9 cellular contexts compared by ENCODE assay signal in the genomic region with DNA sequence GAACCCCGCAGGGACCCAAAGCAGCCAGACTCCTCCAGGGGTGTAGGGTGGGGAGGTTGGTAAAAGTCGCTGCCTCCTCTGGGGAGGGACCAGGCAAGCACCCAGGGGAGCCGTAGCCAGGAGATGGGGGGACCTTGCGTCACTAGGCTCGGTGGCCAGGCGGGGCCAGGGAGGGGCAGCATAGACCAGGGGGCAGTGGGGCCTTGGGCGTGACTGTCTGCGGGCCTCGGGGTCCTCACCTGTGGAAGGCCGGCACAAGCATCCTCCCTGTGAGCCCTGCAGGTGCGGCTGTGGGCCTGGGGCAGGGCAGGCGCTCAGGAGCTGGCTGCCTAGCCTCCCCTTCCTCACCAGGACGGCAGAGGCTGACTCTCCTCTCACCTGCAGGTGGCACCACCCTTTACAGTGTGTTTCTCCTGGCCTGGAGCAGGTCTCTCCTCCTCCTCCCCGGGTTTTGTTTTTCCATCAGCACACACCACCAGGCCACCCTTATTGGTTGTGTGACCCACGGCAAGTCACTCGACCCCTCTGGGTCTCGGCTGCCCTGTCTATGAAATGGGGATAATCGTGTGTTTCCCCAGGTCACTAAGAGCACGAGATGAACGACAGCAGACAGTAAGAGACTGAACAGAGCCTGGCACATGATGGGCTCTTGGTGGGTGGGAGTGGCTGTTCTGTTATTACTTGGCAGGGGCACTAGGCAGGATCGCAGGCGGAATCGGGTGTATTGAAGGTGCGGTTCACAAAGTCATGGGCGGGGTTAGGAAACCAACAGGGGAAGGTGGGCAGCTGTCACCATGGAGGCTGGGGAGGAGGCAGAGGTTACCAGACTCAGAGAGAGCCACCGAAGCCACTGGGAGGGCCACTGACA. TPM values are rescaled to one million over a fixed set of nuclear protein-coding genes. Genes with fewer than 3 reads are reported as not detected.
DNase-seq lines count a peak whose midpoint lies in the region; ATAC-seq and TF ChIP-seq lines count a peak whose summit lies in the region.
"Had no signal": no experiment of that assay in that cellular context is flagged by ENCODE, and none has a peak within 500 bp of the region (broad histone marks: within the 10 kb centered on the region; RNA-seq: fewer than 3 reads in every experiment).

No MANE protein-coding gene starts in this region.

- H3K27me3 ChIP-seq in CD4-positive, CD25-positive, alpha-beta regulatory T cell (ENCODE audit: control insufficient read depth, insufficient read depth, low read length), result no peaks in the 10 kb centered on the region
- H3K27me3 ChIP-seq in SK-N-SH (ENCODE audit: insufficient read depth) (no peaks in the 10 kb centered on the region), SJCRH30 (no peaks in the 10 kb centered on the region)

- TF ChIP-seq CTCF in SK-N-SH (IDR thresholded peaks at IDR 0.05), result peak; percentile 26; the same call in 1 of the 2 replicates

- H3K4me3 ChIP-seq in CD4-positive, CD25-positive, alpha-beta regulatory T cell (ENCODE audit: low read depth, low read length), result no peak overlapping the region
- no peak overlapping the region for H3K4me3 ChIP-seq in SK-N-SH (ENCODE audit: low read depth in 2 of 2, low read length in 1 of 2)
- H3K4me3 ChIP-seq in SJCRH30, result no peak overlapping the region

- no peaks in the 10 kb centered on the region for H3K4me1 ChIP-seq in CD4-positive, CD25-positive, alpha-beta regulatory T cell (ENCODE audit: control insufficient read depth, insufficient read depth, low read length, poor library complexity, severe bottlenecking)
- peaks cover 0 to 95% of the 10 kb centered on the region in 2 experiments; a peak in 2 of 4 replicates for H3K4me1 ChIP-seq in SK-N-SH (ENCODE audit: control insufficient read depth in 1 of 2, insufficient read depth in 2 of 2, low read depth in 1 of 2, low read length in 1 of 2)
- peaks cover 41% of the 10 kb centered on the region for H3K4me1 ChIP-seq in SJCRH30

- no peak overlapping the region for H3K4me3 Mint-ChIP-seq in CD4-positive, CD25-positive, alpha-beta regulatory T cell

- TF ChIP-seq EP300 in SK-N-SH (IDR thresholded peaks at IDR 0.05; ENCODE audit: borderline replicate concordance in 1 of 2, low read depth in 1 of 2, low read length in 1 of 2), result no peak

- H4K20me1 ChIP-seq in SK-N-SH (ENCODE audit: insufficient read depth), result no peaks in the 10 kb centered on the region

- no peaks in the 10 kb centered on the region for H3K36me3 Mint-ChIP-seq in CD4-positive, CD25-positive, alpha-beta regulatory T cell

- no peak overlapping the region for H2AFZ ChIP-seq in SK-N-SH (ENCODE audit: low read depth)

- no peak overlapping the region for H3K4me2 ChIP-seq in SK-N-SH

- H3K9me2 ChIP-seq in SK-N-SH, result no peaks in the 10 kb centered on the region

- H3K4me1 Mint-ChIP-seq in CD4-positive, CD25-positive, alpha-beta regulatory T cell, result no peaks in the 10 kb centered on the region

- H3K9me3 ChIP-seq in CD4-positive, CD25-positive, alpha-beta regulatory T cell (ENCODE audit: control insufficient read depth in 2 of 2, low read length in 2 of 2), result no peaks in the 10 kb centered on the region
- H3K9me3 ChIP-seq in SK-N-SH (no peaks in the 10 kb centered on the region), SJCRH30 (replicated peaks) (no peaks in the 10 kb centered on the region)

- DNase-seq in CD4-positive, CD25-positive, alpha-beta regulatory T cell, result no peak
- DNase-seq in H4 (ENCODE audit: low spot score), result peak; percentile 57
- no peak for DNase-seq in SK-N-SH
- peak; percentile 86 for DNase-seq in iPS-NIHi7 (ENCODE audit: extremely low spot score)
- DNase-seq in SJCRH30, result no peak

- peak overlapping the region in 2 of 3 donors; percentile 53 to 89 for H3K27ac Mint-ChIP-seq in CD4-positive, CD25-positive, alpha-beta regulatory T cell

- CTCF ChIA-PET in SK-N-SH (lab: Yijun Ruan, JAX), result interaction anchor here (0.7 to 3.0 kb wide), 12 partner anchors 8 to 62 kb away, joined by 3 to 15 read pairs (median 4); no protein-coding TSS in a partner anchor

- no peaks in the 10 kb centered on the region for H3K36me3 ChIP-seq in CD4-positive, CD25-positive, alpha-beta regulatory T cell (ENCODE audit: control insufficient read depth, insufficient read depth, low read length)
- H3K36me3 ChIP-seq in SK-N-SH (replicated peaks in 1 of 2; ENCODE audit: control insufficient read depth in 1 of 2, insufficient read depth in 2 of 2, low read length in 1 of 2), result no peaks in the 10 kb centered on the region
- no peaks in the 10 kb centered on the region for H3K36me3 ChIP-seq in SJCRH30

- H3K9me3 Mint-ChIP-seq in CD4-positive, CD25-positive, alpha-beta regulatory T cell, result no peaks in the 10 kb centered on the region

- no peak overlapping the region for H3K27ac ChIP-seq in CD4-positive, CD25-positive, alpha-beta regulatory T cell (ENCODE audit: insufficient read depth, low read length, poor library complexity, severe bottlenecking)
- H3K27ac ChIP-seq in SK-N-SH (ENCODE audit: low read depth in 2 of 2, low read length in 1 of 2) (peak overlapping the region in 1 of 2 experiments; percentile 99; a peak in 2 of 4 replicates), SJCRH30 (no peak overlapping the region)

- WGBS in SK-N-SH (ENCODE audit: low lambda C conversion rate), result 83% methylated on average over 13 of the region's 26 CpGs

- TF ChIP-seq RAD21 in SK-N-SH (IDR thresholded peaks at IDR 0.05; ENCODE audit: low read length), result peak; percentile 33

- H3K9ac ChIP-seq in SK-N-SH, result no peak overlapping the region

- POLR2A ChIA-PET in SK-N-SH (lab: Yijun Ruan, JAX), result no interaction called here

- H3F3A ChIP-seq in SK-N-SH (replicated peaks; ENCODE audit: insufficient read depth), result no peaks in the 10 kb centered on the region

- ATAC-seq in CD4-positive, CD25-positive, alpha-beta regulatory T cell (ENCODE audit: low read depth in 2 of 2), result no peak
- ATAC-seq in HG03196 (IDR thresholded peaks at IDR 0.05; ENCODE audit: unreplicated experiment), result no peak
- no peak for ATAC-seq in HG03135 (IDR thresholded peaks at IDR 0.05; ENCODE audit: unreplicated experiment)
- ATAC-seq in GM21619 (IDR thresholded peaks at IDR 0.05; ENCODE audit: unreplicated experiment), result no peak

- H3K27me3 Mint-ChIP-seq in CD4-positive, CD25-positive, alpha-beta regulatory T cell, result no peaks in the 10 kb centered on the region

- no peaks in the 10 kb centered on the region for H3K79me2 ChIP-seq in SK-N-SH (ENCODE audit: insufficient read depth)

TF ChIP-seq in SK-N-SH, 30 proteins besides CTCF, POLR2A, EP300 and RAD21:
- TF ChIP-seq SMC3 (IDR thresholded peaks at IDR 0.05; ENCODE audit: low read depth, low read length) (peak; percentile 23; the same call in 1 of the 2 replicates), GABPA (IDR thresholded peaks at IDR 0.05; ENCODE audit: low read depth) (no peak), YY1 (IDR thresholded peaks at IDR 0.05; ENCODE audit: low read depth) (no peak), ELF1 (IDR thresholded peaks at IDR 0.05) (no peak)
- TF ChIP-seq, protein P1, sequence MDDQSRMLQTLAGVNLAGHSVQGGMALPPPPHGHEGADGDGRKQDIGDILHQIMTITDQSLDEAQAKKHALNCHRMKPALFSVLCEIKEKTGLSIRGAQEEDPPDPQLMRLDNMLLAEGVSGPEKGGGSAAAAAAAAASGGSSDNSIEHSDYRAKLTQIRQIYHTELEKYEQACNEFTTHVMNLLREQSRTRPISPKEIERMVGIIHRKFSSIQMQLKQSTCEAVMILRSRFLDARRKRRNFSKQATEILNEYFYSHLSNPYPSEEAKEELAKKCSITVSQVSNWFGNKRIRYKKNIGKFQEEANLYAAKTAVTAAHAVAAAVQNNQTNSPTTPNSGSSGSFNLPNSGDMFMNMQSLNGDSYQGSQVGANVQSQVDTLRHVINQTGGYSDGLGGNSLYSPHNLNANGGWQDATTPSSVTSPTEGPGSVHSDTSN (IDR thresholded peaks at IDR 0.05), result no peak
TF ChIP-seq in SK-N-SH: peak in this region for 1.

RNA-seq across cellular contexts. Expression of a gene that starts 52.7 kb away (rescaled TPM):
- total RNA-seq in CD4-positive, CD25-positive, alpha-beta regulatory T cell, result not detected
- polyA plus RNA-seq in CD4-positive, CD25-positive, alpha-beta regulatory T cell, result under 1 TPM in 1 of 4 donors, not detected in 3; 0.21 TPM
- total RNA-seq in H4 (2014; rRNA removed; shearing (Covaris generic)), result 0.80 and 1.4 TPM in 2 replicates
- 0.03 TPM in 2 replicates for polyA plus RNA-seq in SK-N-SH (2012; rRNA removed)
- 0.05 and 0.06 TPM in 2 replicates for polyA plus RNA-seq in SK-N-SH (2012; cell fraction: cytosol; rRNA removed)
- 0.06 and 0.07 TPM in 2 replicates for polyA plus RNA-seq in SK-N-SH (2012; cell fraction: nucleus; rRNA removed)
- 0.76 and 1.4 TPM in 2 replicates for total RNA-seq in SJCRH30 (2014; rRNA removed; shearing (Covaris generic))
- total RNA-seq: T-helper 2 cell treated with Interferon-gamma antibody and Interleukin-4, amounts not matched to agents 100 ng/mL and 5 ng/mL, for 36 hours had no signal

Comparison
In these comparisons a context has a peak if more than half of its experiments do, and no peak if none do; other contexts are left out.
1. DNase-seq: peak in H4 (single experiment) and iPS-NIHi7 (single experiment); none in CD4-positive, CD25-positive, alpha-beta regulatory T cell (0 of 3), SK-N-SH (single experiment) and SJCRH30 (0 of 2).